In genomic region chr15:68924866-68925599, GRCh38 we compare ENCODE assay signal across 7 cellular contexts. TPM values are rescaled to one million over a fixed set of nuclear protein-coding genes. Genes with fewer than 3 reads are reported as not detected.
DNase-seq lines count a peak whose midpoint lies in the region; ATAC-seq, FAIRE-seq and TF ChIP-seq lines count a peak whose summit lies in the region.

No MANE protein-coding gene starts in this region.

- no peaks in the 10 kb centered on the region for H3K27me3 ChIP-seq in right atrium auricular region

- no peak for TF ChIP-seq POLR2A in GM12891 (IDR thresholded peaks at IDR 0.05; ENCODE audit: low read depth, low read length)

- H3K36me3 Mint-ChIP-seq in T-cell: no peaks in the 10 kb centered on the region

- H3K4me1 Mint-ChIP-seq in T-cell: peaks cover 0 to 5% (median 0%) of the 10 kb centered on the region in 3 donors

- H3K36me3 ChIP-seq in right atrium auricular region: no peaks in the 10 kb centered on the region

- no peak overlapping the region for H3K4me3 ChIP-seq in right atrium auricular region

- FAIRE-seq in GM12891 (lab: Jason Lieb, UNC): peak; percentile 83

- H3K27me3 Mint-ChIP-seq in T-cell: peaks cover 11 to 25% of the 10 kb centered on the region in 2 donors

- no peaks in the 10 kb centered on the region for H3K9me3 Mint-ChIP-seq in T-cell

- CTCF ChIA-PET in T-cell (lab: Charles Lee): interaction anchor here (0.6 to 0.8 kb wide), 5 partner anchors 60 to 728 kb away, joined by 3 read pairs; no protein-coding TSS in a partner anchor

- intact Hi-C loops in sciatic nerve (cut with DNase I): no loop called here

- TF ChIP-seq CTCF in right atrium auricular region (IDR thresholded peaks at IDR 0.05): peak; percentile 52 to 79

- H3K27ac Mint-ChIP-seq in T-cell: no peak overlapping the region

- no peaks in the 10 kb centered on the region for H3K9me3 ChIP-seq in right atrium auricular region

- H3K4me3 Mint-ChIP-seq in T-cell: no peak overlapping the region

- no peaks in the 10 kb centered on the region for H3K4me1 ChIP-seq in right atrium auricular region

- ATAC-seq in T-cell (replicated peaks in 1 of 4): peak in 3 of 4 experiments; percentile 56 to 74 (median 68)
- peak; percentile 91 for ATAC-seq in sciatic nerve
- ATAC-seq in GM19035 (IDR thresholded peaks at IDR 0.05; ENCODE audit: unreplicated experiment): no peak

- no peak overlapping the region for H3K27ac ChIP-seq in right atrium auricular region

- DNase-seq in GM12891 (ENCODE audit: insufficient read length, low spot score) (peak; percentile 48), NCI-H146 treated with DMSO at 0.1 percent for 48 hours (lab: John Stamatoyannopoulos, UW; ENCODE audit: unreplicated experiment) (peak; percentile 59), T-cell (peak; percentile 15 to 68 (median 51)), anterior cingulate cortex (lab: John Stamatoyannopoulos, UW) (peak in 54 of 58 donors; percentile 6 to 86 (median 58)), right atrium auricular region (ENCODE audit: low spot score) (peak; percentile 79), sciatic nerve (ENCODE audit: low spot score) (peak; percentile 83)

- POLR2A ChIA-PET in T-cell (lab: Charles Lee): no interaction called here

TF ChIP-seq in GM12891, 5 proteins besides CTCF, POLR2A, EP300 and RAD21:
- TF ChIP-seq TAF1 (IDR thresholded peaks at IDR 0.05; ENCODE audit: low read depth, low read length): no peak
- no peak for TF ChIP-seq PAX5 (IDR thresholded peaks at IDR 0.05; ENCODE audit: insufficient read depth, low read length, severe bottlenecking)
- TF ChIP-seq POLR2AphosphoS5 (IDR thresholded peaks at IDR 0.05; ENCODE audit: low read depth, low read length): no peak
- TF ChIP-seq SPI1 (IDR thresholded peaks at IDR 0.05; ENCODE audit: low read depth, low read length): no peak
- no peak for TF ChIP-seq POU2F2 (IDR thresholded peaks at IDR 0.05; ENCODE audit: low read depth, low read length)

RNA-seq across cellular contexts. Expression of gene SPESP1, which starts 5.3 kb away (rescaled TPM):
- 4.6 TPM for polyA plus RNA-seq in GM12891 (2012; ENCODE audit: low read depth, missing spikeins)
- under 1 TPM in 2 of 5 donors, not detected in 3; 0.33 to 0.64 TPM for total RNA-seq in T-cell
- 1 to 10 TPM; 4.8 to 7.2 TPM for total RNA-seq in right atrium auricular region
- total RNA-seq in sciatic nerve: 2.0 TPM
